In the genomic region with DNA sequence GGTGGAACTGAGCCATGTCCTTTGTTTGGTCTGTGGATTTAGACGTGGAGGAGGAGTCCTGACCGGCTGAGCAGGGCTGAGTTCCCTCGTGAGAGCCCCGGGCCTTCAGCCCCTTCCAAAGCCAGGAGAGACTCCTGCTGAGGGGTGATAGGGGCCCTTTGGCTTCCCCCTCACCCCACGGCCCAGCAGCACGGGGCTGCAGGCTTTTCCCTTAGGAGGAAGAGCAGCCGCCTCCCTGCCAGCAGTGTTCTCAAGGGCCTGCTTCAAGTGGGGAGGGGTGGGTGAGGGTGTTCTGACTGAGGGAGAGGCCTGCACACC, we compare ENCODE assay signal across 10 cellular contexts. TPM values are rescaled to one million over a fixed set of nuclear protein-coding genes. Genes with fewer than 3 reads are reported as not detected.
DNase-seq lines count a peak whose midpoint lies in the region; ATAC-seq and TF ChIP-seq lines count a peak whose summit lies in the region.
"Had no signal": no experiment of that assay in that cellular context is flagged by ENCODE, and none has a peak within 500 bp of the region (broad histone marks: within the 10 kb centered on the region; RNA-seq: fewer than 3 reads in every experiment).

No MANE protein-coding gene starts in this region.

- no peak overlapping the region for H3K27ac ChIP-seq in CD8-positive, alpha-beta T cell (ENCODE audit: low read depth, low read length)

- no peak for ATAC-seq in CD8-positive, alpha-beta T cell
- ATAC-seq in central memory CD8-positive, alpha-beta T cell (replicated peaks; ENCODE audit: extremely low read depth, poor library complexity, severe bottlenecking), result no peak
- ATAC-seq in HG02610 (IDR thresholded peaks at IDR 0.05; ENCODE audit: unreplicated experiment) (no peak), GM21529 (IDR thresholded peaks at IDR 0.05; ENCODE audit: unreplicated experiment) (no peak)

- POLR2A ChIA-PET in CD8-positive, alpha-beta T cell (lab: Charles Lee), result interaction anchor here (1.0 to 2.1 kb wide), 4 partner anchors 13 to 175 kb away, joined by 3 to 10 read pairs (median 6); a partner anchor contains a TSS

- H3K4me3 ChIP-seq in CD8-positive, alpha-beta T cell (ENCODE audit: low read depth, low read length), result no peak overlapping the region

- no peak overlapping the region for H3K27ac Mint-ChIP-seq in CD8-positive, alpha-beta T cell
- peak overlapping the region; percentile 71 for H3K27ac Mint-ChIP-seq in central memory CD8-positive, alpha-beta T cell (ENCODE audit: low read depth)
- H3K27ac Mint-ChIP-seq in nephron, result peak overlapping the region; percentile 88 to 96 (median 93)

- no peak for TF ChIP-seq CTCF in CD8-positive, alpha-beta T cell (IDR thresholded peaks at IDR 0.05)
- TF ChIP-seq CTCF in nephron (IDR thresholded peaks at IDR 0.05; ENCODE audit: unreplicated experiment in 3 of 3) (no peak), GM20000 (IDR thresholded peaks at IDR 0.05; ENCODE audit: extremely low read depth, missing control alignments) (no peak)

- H3K4me1 Mint-ChIP-seq in CD8-positive, alpha-beta T cell (ENCODE audit: low read depth), result peaks cover 30% of the 10 kb centered on the region
- H3K4me1 Mint-ChIP-seq in central memory CD8-positive, alpha-beta T cell, result peaks cover 25% of the 10 kb centered on the region
- H3K4me1 Mint-ChIP-seq in nephron, result peaks cover 32% of the 10 kb centered on the region

- no peaks in the 10 kb centered on the region for H3K27me3 Mint-ChIP-seq in CD8-positive, alpha-beta T cell (ENCODE audit: low read depth)
- no peaks in the 10 kb centered on the region for H3K27me3 Mint-ChIP-seq in central memory CD8-positive, alpha-beta T cell
- H3K27me3 Mint-ChIP-seq in nephron (ENCODE audit: low read depth), result peaks cover 20% of the 10 kb centered on the region

- intact Hi-C loops in CD8-positive, alpha-beta T cell (cut with DNase I, micrococcal nuclease), result loop anchor here in 1 of 2 experiments (1.0 kb wide), 1 partner anchor 30 kb away; a partner anchor contains a TSS

- H3K9me3 Mint-ChIP-seq in CD8-positive, alpha-beta T cell, result no peaks in the 10 kb centered on the region
- no peaks in the 10 kb centered on the region for H3K9me3 Mint-ChIP-seq in central memory CD8-positive, alpha-beta T cell
- H3K9me3 Mint-ChIP-seq in nephron, result no peaks in the 10 kb centered on the region

- peak overlapping the region; percentile 76 for H3K4me3 Mint-ChIP-seq in CD8-positive, alpha-beta T cell
- H3K4me3 Mint-ChIP-seq in central memory CD8-positive, alpha-beta T cell, result peak overlapping the region; percentile 83
- peak overlapping the region; percentile 48 to 68 (median 65) for H3K4me3 Mint-ChIP-seq in nephron

- H3K4me1 ChIP-seq in CD8-positive, alpha-beta T cell (ENCODE audit: insufficient read depth, low read length), result peaks cover 12% of the 10 kb centered on the region

- no peaks in the 10 kb centered on the region for H3K36me3 Mint-ChIP-seq in CD8-positive, alpha-beta T cell
- peaks cover 5% of the 10 kb centered on the region for H3K36me3 Mint-ChIP-seq in central memory CD8-positive, alpha-beta T cell (ENCODE audit: insufficient read depth)
- H3K36me3 Mint-ChIP-seq in nephron (ENCODE audit: low read depth), result no peaks in the 10 kb centered on the region

- no peaks in the 10 kb centered on the region for H3K27me3 ChIP-seq in CD8-positive, alpha-beta T cell (ENCODE audit: insufficient read depth, low read length)

- no peaks in the 10 kb centered on the region for H3K9me3 ChIP-seq in CD8-positive, alpha-beta T cell (ENCODE audit: low read length)
- H3K9me3 ChIP-seq: HAP-1 had no signal

- no peak for DNase-seq in CD8-positive, alpha-beta T cell
- DNase-seq in Kasumi-1 (lab: John Stamatoyannopoulos, UW), result peak; percentile 71 to 72
- no peak for DNase-seq in central memory CD8-positive, alpha-beta T cell (ENCODE audit: low spot score in 2 of 2)
- DNase-seq in Ammon's horn (ENCODE audit: low spot score), result no peak
- no peak for DNase-seq in GM20000 (ENCODE audit: low spot score)
- DNase-seq: hypothalamus had no signal

- CTCF ChIA-PET in CD8-positive, alpha-beta T cell (lab: Charles Lee), result interaction anchor here (0.7 to 12.1 kb wide), 4 partner anchors 11 to 164 kb away, joined by 3 to 105 read pairs (median 10); no protein-coding TSS in a partner anchor

- no peaks in the 10 kb centered on the region for H3K36me3 ChIP-seq in CD8-positive, alpha-beta T cell (ENCODE audit: insufficient read depth, low read length)
- H3K36me3 ChIP-seq: HAP-1 had no signal

RNA-seq across cellular contexts. Expression of a gene that starts 1.5 kb away (rescaled TPM):
- 10 to 100 TPM; 13.7 to 14.9 TPM for total RNA-seq in CD8-positive, alpha-beta T cell

RNA-seq across cellular contexts. Expression of a gene that starts 29.2 kb away (rescaled TPM):
- total RNA-seq in CD8-positive, alpha-beta T cell, result 1 to 10 TPM; 4.3 to 5.5 TPM

Comparison
In these comparisons a context has a peak if more than half of its experiments do, and no peak if none do; other contexts are left out.
1. DNase-seq: peak in Kasumi-1 (2 of 2); none in CD8-positive, alpha-beta T cell (0 of 7), central memory CD8-positive, alpha-beta T cell (0 of 2), Ammon's horn (single experiment) and GM20000 (single experiment).
2. Peak in every context shown above with its lines, with median percentiles within 50 percentile points of each other: H3K4me3 Mint-ChIP-seq.